9 cellular contexts compared by ENCODE assay signal in the genomic region with DNA sequence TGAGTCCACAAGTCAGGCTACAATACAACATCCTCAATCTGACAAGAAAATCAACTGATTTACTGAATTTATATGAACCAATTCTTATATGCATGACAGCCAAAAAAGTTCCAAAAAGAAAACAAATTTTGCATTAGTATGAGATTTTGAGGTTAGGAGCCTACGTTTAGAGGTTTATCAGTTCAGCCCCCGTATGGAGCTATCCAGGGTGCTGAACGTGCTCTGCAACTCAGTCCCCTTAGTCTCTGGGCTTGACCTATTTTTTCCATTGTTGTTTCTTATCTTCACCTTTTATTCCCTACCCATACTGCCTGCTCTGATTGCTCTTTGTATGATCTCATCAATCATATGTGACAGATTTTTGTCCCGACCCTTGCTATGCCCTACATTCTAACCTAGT.
DNase-seq lines count a peak whose midpoint lies in the region; ATAC-seq and TF ChIP-seq lines count a peak whose summit lies in the region.
"Had no signal": no experiment of that assay in that cellular context is flagged by ENCODE, and none has a peak within 500 bp of the region (broad histone marks: within the 10 kb centered on the region; RNA-seq: fewer than 3 reads in every experiment).

No MANE protein-coding gene starts in this region.

- H3K4me1 Mint-ChIP-seq in stimulated activated naive CD8-positive, alpha-beta T cell treated with anti-CD3 and anti-CD28 coated beads, Interleukin-15, amount 100 ng/mL, for 72 hours: no peaks in the 10 kb centered on the region

- no peak for ATAC-seq in stimulated activated naive CD8-positive, alpha-beta T cell treated with anti-CD3 and anti-CD28 coated beads, Interleukin-15, Interleukin-2, amounts not matched to agents 100 U/mL and 50 U/mL, for 24 hours
- no peak for ATAC-seq in stimulated activated naive CD8-positive, alpha-beta T cell treated with anti-CD3 and anti-CD28 coated beads, Interleukin-15, amount 100 ng/mL, for 72 hours
- ATAC-seq in HG03520 (IDR thresholded peaks at IDR 0.05; ENCODE audit: unreplicated experiment) (no peak), GM21576 (IDR thresholded peaks at IDR 0.05; ENCODE audit: unreplicated experiment) (no peak)

- no peak overlapping the region for H3K27ac Mint-ChIP-seq in stimulated activated naive CD8-positive, alpha-beta T cell treated with anti-CD3 and anti-CD28 coated beads, Interleukin-15, amount 100 ng/mL, for 72 hours
- H3K27ac Mint-ChIP-seq: CD4-positive, alpha-beta T cell had no signal

- TF ChIP-seq CTCF in foreskin fibroblast (IDR thresholded peaks at IDR 0.05; ENCODE audit: low read depth, low read length) (no peak), sigmoid colon (IDR thresholded peaks at IDR 0.05) (no peak)

- no peaks in the 10 kb centered on the region for H3K4me1 ChIP-seq in sigmoid colon

- peaks cover 0 to 8% of the 10 kb centered on the region in 2 donors for H3K9me3 Mint-ChIP-seq in stimulated activated naive CD8-positive, alpha-beta T cell treated with anti-CD3 and anti-CD28 coated beads, Interleukin-15, amount 100 ng/mL, for 72 hours

- DNase-seq in stimulated activated naive CD8-positive, alpha-beta T cell treated with anti-CD3 and anti-CD28 coated beads, Interleukin-15, Interleukin-2, amounts not matched to agents 100 U/mL and 50 U/mL, for 24 hours: peak; percentile 26
- DNase-seq in stimulated activated naive CD8-positive, alpha-beta T cell treated with anti-CD3 and anti-CD28 coated beads, Interleukin-15, amount 100 ng/mL, for 72 hours: no peak
- DNase-seq in SK-N-MC (ENCODE audit: low read depth, low spot score): peak; percentile 10
- peak; percentile 0 to 12 for DNase-seq in foreskin fibroblast
- no peak for DNase-seq in NCI-H446 treated with DMSO at 0.1 percent for 48 hours (lab: John Stamatoyannopoulos, UW)
- no peak for DNase-seq in sigmoid colon
- DNase-seq: CD4-positive, alpha-beta T cell had no signal

- H3K27ac ChIP-seq in SK-N-MC (no peak overlapping the region), sigmoid colon (no peak overlapping the region)

- H3K27me3 ChIP-seq in sigmoid colon: no peaks in the 10 kb centered on the region

- no peak for TF ChIP-seq EP300 in sigmoid colon (IDR thresholded peaks at IDR 0.05)

- intact Hi-C loops in sigmoid colon (cut with DNase I): no loop called here

- H3K9me3 ChIP-seq in SK-N-MC (ENCODE audit: low read depth, low read length): no peaks in the 10 kb centered on the region
- H3K9me3 ChIP-seq in sigmoid colon: no peaks in the 10 kb centered on the region

- 4 to 5% methylated on average over 4 of the region's 4 CpGs for WGBS in sigmoid colon, 2 donors

- H3K4me3 ChIP-seq in SK-N-MC (no peak overlapping the region), foreskin fibroblast (ENCODE audit: low read depth in 1 of 2, low read length in 2 of 2) (no peak overlapping the region), sigmoid colon (no peak overlapping the region)

- no peak overlapping the region for H3K4me3 Mint-ChIP-seq in stimulated activated naive CD8-positive, alpha-beta T cell treated with anti-CD3 and anti-CD28 coated beads, Interleukin-15, amount 100 ng/mL, for 72 hours
- H3K4me3 Mint-ChIP-seq: CD4-positive, alpha-beta T cell had no signal

- no peak overlapping the region for H3K9ac ChIP-seq in SK-N-MC (ENCODE audit: insufficient read length)

- no peaks in the 10 kb centered on the region for H3K27me3 Mint-ChIP-seq in stimulated activated naive CD8-positive, alpha-beta T cell treated with anti-CD3 and anti-CD28 coated beads, Interleukin-15, amount 100 ng/mL, for 72 hours
- H3K27me3 Mint-ChIP-seq: CD4-positive, alpha-beta T cell had no signal

- no peak for TF ChIP-seq POLR2A in sigmoid colon (IDR thresholded peaks at IDR 0.05)

- H3K36me3 ChIP-seq in SK-N-MC (ENCODE audit: insufficient read depth, low read length) (no peaks in the 10 kb centered on the region), sigmoid colon (no peaks in the 10 kb centered on the region)

Comparison
In these comparisons a context has a peak if more than half of its experiments do, and no peak if none do; other contexts are left out.
1. DNase-seq: peak in stimulated activated naive CD8-positive, alpha-beta T cell treated with anti-CD3 and anti-CD28 coated beads, Interleukin-15, Interleukin-2, amounts not matched to agents 100 U/mL and 50 U/mL, for 24 hours (single experiment), SK-N-MC (single experiment) and foreskin fibroblast (2 of 2); none in stimulated activated naive CD8-positive, alpha-beta T cell treated with anti-CD3 and anti-CD28 coated beads, Interleukin-15, amount 100 ng/mL, for 72 hours (0 of 2), NCI-H446 treated with DMSO at 0.1 percent for 48 hours (single experiment) and sigmoid colon (single experiment).